1 cellular context compared by ENCODE assay signal in the genomic region with DNA sequence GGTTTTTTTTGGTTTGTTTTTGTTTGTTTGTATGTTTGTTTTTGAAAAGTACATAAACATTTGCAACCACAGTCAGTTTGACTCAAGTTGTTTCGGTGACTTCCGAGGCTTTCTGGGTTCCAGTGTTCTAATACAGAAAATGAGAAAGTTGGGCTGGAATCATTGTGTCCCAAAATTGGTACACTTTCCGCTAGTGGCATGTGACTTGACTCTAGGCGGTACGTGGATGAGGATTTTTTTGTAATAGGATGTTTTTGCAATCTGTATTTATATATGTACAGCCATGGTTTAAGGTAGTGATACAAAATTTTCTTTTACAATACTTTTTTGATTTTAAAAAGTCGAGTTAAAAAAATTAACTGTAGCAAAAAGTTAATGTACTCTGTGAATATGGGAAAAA.
TF ChIP-seq lines count a peak whose summit lies in the region.

No MANE protein-coding gene starts in this region.

TF ChIP-seq in WTC11, 78 proteins besides CTCF, POLR2A, EP300 and RAD21 (continued from another document):
- TF ChIP-seq, protein P1, sequence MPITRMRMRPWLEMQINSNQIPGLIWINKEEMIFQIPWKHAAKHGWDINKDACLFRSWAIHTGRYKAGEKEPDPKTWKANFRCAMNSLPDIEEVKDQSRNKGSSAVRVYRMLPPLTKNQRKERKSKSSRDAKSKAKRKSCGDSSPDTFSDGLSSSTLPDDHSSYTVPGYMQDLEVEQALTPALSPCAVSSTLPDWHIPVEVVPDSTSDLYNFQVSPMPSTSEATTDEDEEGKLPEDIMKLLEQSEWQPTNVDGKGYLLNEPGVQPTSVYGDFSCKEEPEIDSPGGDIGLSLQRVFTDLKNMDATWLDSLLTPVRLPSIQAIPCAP (CRISPR knock-in tag; IDR thresholded peaks at IDR 0.05) = no peak
- TF ChIP-seq OVOL2 (CRISPR knock-in tag; IDR thresholded peaks at IDR 0.05; ENCODE audit: borderline replicate concordance) = no peak
